Comparison of ENCODE assay signal across 8 cellular contexts in the genomic region with DNA sequence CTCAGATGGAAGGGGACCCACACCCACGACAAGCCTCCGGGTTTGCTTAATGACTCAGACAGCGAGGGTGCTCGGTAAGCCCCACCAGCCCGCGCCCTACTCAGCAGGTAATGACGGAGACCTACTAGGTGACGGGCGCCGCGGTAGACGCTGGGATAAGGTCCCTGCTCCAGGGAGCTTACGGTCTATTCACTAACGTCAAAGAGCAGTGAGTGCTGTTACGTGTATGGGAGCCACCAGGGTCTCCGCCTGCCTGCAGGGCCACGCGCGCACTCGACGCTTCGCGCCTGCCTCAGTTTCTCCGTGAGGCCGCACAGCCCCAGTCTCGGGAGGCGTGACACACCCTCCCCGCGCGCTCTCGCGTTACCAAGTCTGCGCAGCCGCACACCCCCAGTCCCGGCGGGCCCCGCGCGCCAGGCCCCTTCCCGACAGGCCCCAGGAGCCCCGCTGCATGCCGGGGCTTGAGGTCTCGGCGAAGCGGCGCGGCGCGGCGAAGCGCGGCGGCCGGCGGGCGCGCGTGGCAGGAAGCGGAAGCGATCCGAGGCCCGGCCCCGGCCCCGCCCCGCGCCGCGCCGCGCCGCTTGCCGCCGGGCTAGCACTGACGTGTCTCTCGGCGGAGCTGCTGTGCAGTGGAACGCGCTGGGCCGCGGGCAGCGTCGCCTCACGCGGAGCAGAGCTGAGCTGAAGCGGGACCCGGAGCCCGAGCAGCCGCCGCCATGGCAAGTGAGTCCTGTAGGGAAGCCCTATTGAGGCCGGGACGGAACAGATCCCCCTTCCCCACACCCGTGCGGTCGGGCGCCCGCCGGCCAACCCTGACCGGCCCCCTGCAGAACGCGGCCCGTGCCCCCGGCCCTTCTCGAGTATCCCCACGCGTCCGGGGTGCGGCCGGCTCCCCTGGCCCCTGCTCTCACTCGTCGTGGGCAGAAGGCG. TPM values are rescaled to one million over a fixed set of nuclear protein-coding genes. Genes with fewer than 3 reads are reported as not detected.
A peak's percentile ranks its signal among the peaks of the same experiment; 100 is the strongest.
DNase-seq lines count a peak whose midpoint lies in the region; ATAC-seq and TF ChIP-seq lines count a peak whose summit lies in the region.

Gene SEC61A1 (plus strand): TSS at position 601 of the 930 bp plus-strand sequence. CDS start 116 bp downstream, at position 717.

- DNase-seq in DMS153 (lab: John Stamatoyannopoulos, UW) (peak; percentile 85), PC-3 (peak; percentile 93), activated T-cell treated with anti-CD3 and anti-CD28 coated beads for 48 hours (ENCODE audit: low read depth) (peak; percentile 96), epithelial cell of proximal tubule (ENCODE audit: low read depth) (no peak)
- peak; percentile 84 for DNase-seq in Jurkat, Clone E6-1 (ENCODE audit: low read depth, low spot score)
- peak; percentile 87 to 91 for DNase-seq in stimulated activated CD8-positive, alpha-beta memory T cell treated with anti-CD3 and anti-CD28 coated beads, Interleukin-4, amount 100 ng/mL, for 4 hours (ENCODE audit: low read depth in 2 of 2, low spot score in 1 of 2)

- CTCF ChIA-PET in PC-3 (lab: Charles Lee), result no interaction called here

- peaks cover 55% of the 10 kb centered on the region for H3K79me2 ChIP-seq in PC-3 (ENCODE audit: low read length)

- no peaks in the 10 kb centered on the region for H3K27me3 ChIP-seq in PC-3 (ENCODE audit: low read length)
- H3K27me3 ChIP-seq in mucosa of rectum (ENCODE audit: control insufficient read depth in 2 of 2, insufficient read depth in 2 of 2, low read length in 2 of 2), result no peaks in the 10 kb centered on the region

- intact Hi-C loops in PC-3 (cut with micrococcal nuclease), result loop anchor here (2.0 kb wide), 1 partner anchor 41 kb away; no protein-coding TSS in a partner anchor

- POLR2A ChIA-PET in PC-3 (lab: Charles Lee; ENCODE audit: unreplicated experiment), result interaction anchor here (0.6 kb wide), 1 partner anchor 252 kb away, joined by 4 read pairs; no protein-coding TSS in a partner anchor

- H3K36me3 ChIP-seq in PC-3 (ENCODE audit: low read depth, low read length) (peaks cover 27% of the 10 kb centered on the region), mucosa of rectum (ENCODE audit: control insufficient read depth in 2 of 2, insufficient read depth in 2 of 2, low read length in 2 of 2) (peaks cover 24 to 27% of the 10 kb centered on the region in 2 donors)

- H3K4me1 ChIP-seq in PC-3 (ENCODE audit: insufficient read depth, low read length) (peaks cover 35% of the 10 kb centered on the region), mucosa of rectum (ENCODE audit: control insufficient read depth in 2 of 2, insufficient read depth in 2 of 2, low read length in 2 of 2) (peaks cover 23 to 26% of the 10 kb centered on the region in 2 donors)

- no peaks in the 10 kb centered on the region for H3K9me3 ChIP-seq in PC-3 (ENCODE audit: low read length)
- no peaks in the 10 kb centered on the region for H3K9me3 ChIP-seq in mucosa of rectum (ENCODE audit: control insufficient read depth in 2 of 2, low read length in 2 of 2)

- H4K20me1 ChIP-seq in PC-3 (ENCODE audit: low read length), result peaks cover 26% of the 10 kb centered on the region

- no peaks in the 10 kb centered on the region for H3K9me2 ChIP-seq in PC-3 (replicated peaks; ENCODE audit: low read length)

- BruUV-seq in PC-3 (replicated peaks; lab: Mats Ljungman, UMichigan), result no TSS peak

- H2AFZ ChIP-seq in PC-3 (ENCODE audit: low read length), result peak within 1 kb of the TSS; percentile 99

- H3K27ac ChIP-seq in PC-3 (ENCODE audit: low read length) (peak within 1 kb of the TSS; percentile 58), mucosa of rectum (ENCODE audit: low read depth in 2 of 2, low read length in 2 of 2) (peak within 1 kb of the TSS; percentile 87 to 92)

- ATAC-seq in GM21619 (IDR thresholded peaks at IDR 0.05; ENCODE audit: unreplicated experiment) (peak; percentile 89), PC-3 (peak; percentile 91)

- peak within 1 kb of the TSS; percentile 87 for H3K4me3 ChIP-seq in Jurkat, Clone E6-1 (ENCODE audit: low read length)
- H3K4me3 ChIP-seq in PC-3 (ENCODE audit: low read length), result peak within 1 kb of the TSS; percentile 87
- peak within 1 kb of the TSS; percentile 88 for H3K4me3 ChIP-seq in epithelial cell of proximal tubule (ENCODE audit: low read depth, low read length)
- peak within 1 kb of the TSS; percentile 95 to 96 for H3K4me3 ChIP-seq in mucosa of rectum (ENCODE audit: low read length in 2 of 2)

- no peaks in the 10 kb centered on the region for H3F3A ChIP-seq in PC-3 (ENCODE audit: low read length, unreplicated experiment)

- peak within 1 kb of the TSS; percentile 98 for H3K4me2 ChIP-seq in PC-3 (ENCODE audit: low read length)

- H3K9ac ChIP-seq in PC-3 (ENCODE audit: low read length), result peak within 1 kb of the TSS; percentile 99
- H3K9ac ChIP-seq in mucosa of rectum (ENCODE audit: low read depth in 1 of 2, low read length in 2 of 2), result peak within 1 kb of the TSS; percentile 85 to 99

- no peak for TF ChIP-seq CTCF in PC-3 (conservative IDR thresholded peaks at IDR 0.05; ENCODE audit: low read depth, low read length)
- no peak for TF ChIP-seq CTCF in epithelial cell of proximal tubule (conservative IDR thresholded peaks at IDR 0.05; ENCODE audit: low read depth, low read length)

RNA-seq across cellular contexts. Expression of gene SEC61A1, which starts in this region (rescaled TPM):
- 104 TPM for polyA plus RNA-seq in Jurkat, Clone E6-1 (2012; ENCODE audit: insufficient read depth, insufficient read length)
- total RNA-seq in PC-3 (2014; rRNA removed), result 182 and 184 TPM in 2 replicates
- total RNA-seq in epithelial cell of proximal tubule, result 150 and 242 TPM in 2 replicates
